Comparison of ENCODE assay signal across 19 cellular contexts in the genomic region with DNA sequence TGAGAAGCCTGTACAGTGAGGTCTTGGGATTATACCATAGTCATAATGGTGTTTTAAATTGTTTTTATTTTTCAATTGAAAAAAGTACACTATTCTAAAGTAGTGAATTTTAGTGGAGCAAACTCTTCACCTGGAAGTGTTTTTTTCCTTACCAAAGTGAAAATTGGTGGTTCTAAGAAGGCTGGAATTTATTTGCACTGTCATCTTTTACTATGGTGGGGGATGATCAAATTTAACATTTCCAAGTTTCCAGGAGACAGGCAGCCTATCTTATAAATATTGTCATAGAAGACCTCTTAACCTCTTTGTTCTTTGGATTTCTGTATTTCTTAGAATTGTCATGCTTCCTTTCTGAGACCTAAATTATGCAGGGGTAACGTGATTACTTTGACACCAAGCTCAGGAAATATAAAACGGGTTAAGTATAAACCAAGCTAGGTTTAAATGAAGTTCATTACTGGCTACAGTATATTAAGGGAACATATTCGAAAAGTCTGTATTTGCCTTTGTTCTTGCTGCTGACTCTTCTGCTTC. TPM values are rescaled to one million over a fixed set of nuclear protein-coding genes. Genes with fewer than 3 reads are reported as not detected.
DNase-seq lines count a peak whose midpoint lies in the region; ATAC-seq, FAIRE-seq and TF ChIP-seq lines count a peak whose summit lies in the region.
"Had no signal": no experiment of that assay in that cellular context is flagged by ENCODE, and none has a peak within 500 bp of the region (broad histone marks: within the 10 kb centered on the region; RNA-seq: fewer than 3 reads in every experiment).

No MANE protein-coding gene starts in this region.

- H3K4me1 Mint-ChIP-seq in activated CD8-positive, alpha-beta T cell treated with anti-CD3 and anti-CD28 coated beads, Interleukin-2, amount 10 ng/mL, durations not matched to agents 7 days and 5 days (ENCODE audit: low read depth), result peaks cover 47% of the 10 kb centered on the region

- H3K27ac Mint-ChIP-seq in activated CD8-positive, alpha-beta T cell treated with anti-CD3 and anti-CD28 coated beads, Interleukin-2, amount 10 ng/mL, durations not matched to agents 7 days and 5 days, result peak overlapping the region; percentile 4
- H3K27ac Mint-ChIP-seq: mesothelial cell of epicardium had no signal

- H3K4me1 ChIP-seq in keratinocyte (ENCODE audit: control insufficient read depth, extremely low read depth, insufficient read depth, low read length), result peaks cover 7% of the 10 kb centered on the region

- peak; percentile 21 to 75 for ATAC-seq in activated CD4-positive, CD25-positive, alpha-beta regulatory T cell treated with anti-CD3 and anti-CD28 coated beads, Interleukin-2, amount 50 U/mL, for 24 hours
- ATAC-seq in activated CD8-positive, alpha-beta T cell treated with anti-CD3 and anti-CD28 coated beads, Interleukin-2, amount 10 ng/mL, durations not matched to agents 7 days and 5 days, result peak; percentile 77
- ATAC-seq: gastroesophageal sphincter had no signal

- DNase-seq in activated CD4-positive, CD25-positive, alpha-beta regulatory T cell (lab: John Stamatoyannopoulos, UW), result no peak
- DNase-seq in AG10803 (ENCODE audit: low read depth) (no peak), keratinocyte (ENCODE audit: low read depth, low spot score) (no peak), T1000 (lab: John Stamatoyannopoulos, UW) (no peak)
- no peak for DNase-seq in activated CD8-positive, alpha-beta T cell treated with anti-CD3 and anti-CD28 coated beads, Interleukin-2, amount 10 ng/mL, durations not matched to agents 7 days and 5 days
- no peak for DNase-seq in stimulated activated CD4-positive, alpha-beta T cell treated with anti-CD3 and anti-CD28 coated beads, Interleukin-4, amount 100 ng/mL, for 1 hour
- no peak for DNase-seq in stimulated activated CD4-positive, alpha-beta T cell treated with anti-CD3 and anti-CD28 coated beads, Interleukin-4, amount 100 ng/mL, for 24 hours
- DNase-seq: ACHN; activated CD4-positive, alpha-beta T cell treated with anti-CD3 and anti-CD28 coated beads for 1 hour; Kasumi-1; NCI-H1092 treated with DMSO at 0.1 percent for 48 hours; NCI-H2081 treated with DMSO at 0.1 percent for 48 hours; NCI-H510A treated with DMSO at 0.1 percent for 48 hours; SHP77 treated with DMSO at 0.1 percent for 48 hours had no signal

- no peaks in the 10 kb centered on the region for H3K27me3 Mint-ChIP-seq in activated CD8-positive, alpha-beta T cell treated with anti-CD3 and anti-CD28 coated beads, Interleukin-2, amount 10 ng/mL, durations not matched to agents 7 days and 5 days (ENCODE audit: low read depth)

- H3K36me3 Mint-ChIP-seq in activated CD8-positive, alpha-beta T cell treated with anti-CD3 and anti-CD28 coated beads, Interleukin-2, amount 10 ng/mL, durations not matched to agents 7 days and 5 days (ENCODE audit: low read depth), result peaks cover 32% of the 10 kb centered on the region

- TF ChIP-seq CTCF in AG10803 (conservative IDR thresholded peaks at IDR 0.05; ENCODE audit: low read length) (no peak), keratinocyte (optimal IDR thresholded peaks at IDR 0.05 in 1 of 3, IDR thresholded peaks at IDR 0.05 in 1 of 3, conservative IDR thresholded peaks at IDR 0.05 in 1 of 3; ENCODE audit: extremely low read depth in 1 of 3, insufficient read depth in 2 of 3, low read length in 3 of 3) (no peak)

- H3K4me3 Mint-ChIP-seq in activated CD8-positive, alpha-beta T cell treated with anti-CD3 and anti-CD28 coated beads, Interleukin-2, amount 10 ng/mL, durations not matched to agents 7 days and 5 days, result peak overlapping the region; percentile 38
- H3K4me3 Mint-ChIP-seq: CD14-positive monocyte, mesothelial cell of epicardium had no signal

- no peaks in the 10 kb centered on the region for H3K9me3 ChIP-seq in keratinocyte (ENCODE audit: control insufficient read depth, low read depth, low read length)
- H3K9me3 ChIP-seq: gastroesophageal sphincter had no signal

- H3K9me1 ChIP-seq in keratinocyte (ENCODE audit: control insufficient read depth, extremely low read depth, insufficient read depth, low read length), result no peaks in the 10 kb centered on the region

- no peaks in the 10 kb centered on the region for H3K27me3 ChIP-seq in keratinocyte (ENCODE audit: control insufficient read depth, extremely low read depth, insufficient read depth, low read length)
- H3K27me3 ChIP-seq: gastroesophageal sphincter had no signal

- H2AFZ ChIP-seq in keratinocyte (ENCODE audit: control insufficient read depth, low read length), result no peak overlapping the region

- dilution Hi-C loops in keratinocyte (cut with MboI; ENCODE audit: extremely low pct_ligation_motif_present, low sequenced_read_pairs), result no loop called here

- peaks cover 60% of the 10 kb centered on the region for H3K79me2 ChIP-seq in keratinocyte (ENCODE audit: control insufficient read depth, insufficient read depth, low read length)

- POLR2A ChIA-PET in activated CD8-positive, alpha-beta T cell treated with anti-CD3 and anti-CD28 coated beads, Interleukin-2, amount 10 ng/mL, durations not matched to agents 7 days and 5 days (lab: Charles Lee), result interaction anchor here (0.7 to 2.4 kb wide), 6 partner anchors 9 to 159 kb away, joined by 3 to 21 read pairs (median 4); a partner anchor contains a TSS

- H3K36me3 ChIP-seq in keratinocyte (ENCODE audit: control insufficient read depth in 2 of 2, extremely low read depth in 1 of 2, insufficient read depth in 2 of 2, low read length in 2 of 2), result peaks cover 6 to 8% of the 10 kb centered on the region in 2 experiments

- FAIRE-seq in keratinocyte (lab: Jason Lieb, UNC), result peak; percentile 57

- peak overlapping the region; percentile 57 for H3K4me3 ChIP-seq in AG10803 (ENCODE audit: low read length)
- H3K4me3 ChIP-seq in keratinocyte (ENCODE audit: control insufficient read depth in 2 of 3, extremely low read depth in 1 of 3, insufficient read depth in 2 of 3, low read depth in 1 of 3, low read length in 3 of 3), result no peak overlapping the region
- H3K4me3 ChIP-seq: coronary artery, gastroesophageal sphincter had no signal

- H3K27ac ChIP-seq in keratinocyte (ENCODE audit: control insufficient read depth, insufficient read depth, low read length), result no peak overlapping the region
- H3K27ac ChIP-seq: coronary artery, gastroesophageal sphincter had no signal

- peaks cover 8% of the 10 kb centered on the region for H3K9me3 Mint-ChIP-seq in activated CD8-positive, alpha-beta T cell treated with anti-CD3 and anti-CD28 coated beads, Interleukin-2, amount 10 ng/mL, durations not matched to agents 7 days and 5 days (ENCODE audit: insufficient read depth)

- CTCF ChIA-PET in activated CD8-positive, alpha-beta T cell treated with anti-CD3 and anti-CD28 coated beads, Interleukin-2, amount 10 ng/mL, durations not matched to agents 7 days and 5 days (lab: Charles Lee), result interaction anchor here (0.6 to 3.4 kb wide), 13 partner anchors 12 to 437 kb away, joined by 3 to 22 read pairs (median 4); a partner anchor contains a TSS

- no peaks in the 10 kb centered on the region for H4K20me1 ChIP-seq in keratinocyte (ENCODE audit: control insufficient read depth, extremely low read depth, insufficient read depth, low read length)

- no peak overlapping the region for H3K9ac ChIP-seq in keratinocyte (ENCODE audit: control insufficient read depth, extremely low read depth, insufficient read depth, low read length)

- H3K4me2 ChIP-seq in keratinocyte (ENCODE audit: control insufficient read depth, extremely low read depth, insufficient read depth, low read depth, low read length), result no peak overlapping the region

RNA-seq across cellular contexts. Expression of a gene that starts 20.2 kb away (rescaled TPM):
- total RNA-seq in activated CD8-positive, alpha-beta T cell treated with anti-CD3 and anti-CD28 coated beads, Interleukin-2, amount 10 ng/mL, durations not matched to agents 7 days and 5 days, result 10 to 100 TPM; 47.2 TPM
- 21.6 to 38.2 TPM (median 26.0 TPM) in 3 replicates for polyA plus RNA-seq in keratinocyte
- polyA plus RNA-seq in keratinocyte (2011; ENCODE audit: low read depth), result 123 TPM
- polyA plus RNA-seq in keratinocyte (2011; cell fraction: cytosol; rRNA removed), result 17.6 and 32.0 TPM in 2 replicates
- polyA plus RNA-seq in keratinocyte (2011; cell fraction: nucleus; rRNA removed), result 21.4 and 30.0 TPM in 2 replicates
- polyA plus RNA-seq in keratinocyte (2012; ENCODE audit: low replicate concordance), result 31.7 and 35.8 TPM in 2 replicates
- 4.7 to 17.9 TPM (median 9.6 TPM) in 3 replicates for polyA minus RNA-seq in keratinocyte
- polyA minus RNA-seq in keratinocyte (2011; cell fraction: cytosol; rRNA and poly(A)+ RNA removed), result 86.9 TPM
- polyA minus RNA-seq in keratinocyte (2011; cell fraction: nucleus; rRNA and poly(A)+ RNA removed), result 17.5 and 29.6 TPM in 2 replicates
